ENCODE assay signal across 14 cellular contexts in the genomic region with DNA sequence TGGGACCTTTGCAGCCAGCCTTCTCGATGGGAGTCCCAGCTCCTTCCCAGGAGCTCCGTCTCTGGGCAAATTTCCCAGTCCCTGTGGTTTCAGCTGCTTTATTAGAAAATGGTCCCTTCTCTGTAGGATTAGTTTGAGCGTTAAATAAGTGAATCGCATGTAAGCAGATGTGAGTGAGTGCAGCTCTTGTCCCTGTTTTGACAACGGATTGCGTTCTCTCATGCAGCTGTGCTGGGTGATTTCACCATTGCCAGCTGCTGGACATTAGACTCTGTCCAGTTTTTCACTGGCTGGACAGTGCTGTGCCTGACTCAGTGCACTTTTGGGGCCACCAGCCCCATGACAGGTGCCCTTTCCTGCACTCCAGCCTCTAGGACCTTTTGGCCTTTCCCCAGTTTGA. TPM values are rescaled to one million over a fixed set of nuclear protein-coding genes. Genes with fewer than 3 reads are reported as not detected.
DNase-seq lines count a peak whose midpoint lies in the region; ATAC-seq and TF ChIP-seq lines count a peak whose summit lies in the region.
"Had no signal": no experiment of that assay in that cellular context is flagged by ENCODE, and none has a peak within 500 bp of the region (broad histone marks: within the 10 kb centered on the region; RNA-seq: fewer than 3 reads in every experiment).

No MANE protein-coding gene starts in this region.

- no peaks in the 10 kb centered on the region for H3K9me3 ChIP-seq in ovary
- H3K9me3 ChIP-seq: heart right ventricle, thoracic aorta had no signal

- no peaks in the 10 kb centered on the region for H3K27me3 ChIP-seq in foreskin keratinocyte
- H3K27me3 ChIP-seq in ovary = no peaks in the 10 kb centered on the region
- H3K27me3 ChIP-seq: heart right ventricle had no signal

- H3K27ac ChIP-seq in foreskin keratinocyte = no peak overlapping the region
- no peak overlapping the region for H3K27ac ChIP-seq in ovary
- H3K27ac ChIP-seq: heart right ventricle, thoracic aorta had no signal

- DNase-seq in AG10803 (ENCODE audit: low read depth) (peak; percentile 40), NCI-H2107 (lab: John Stamatoyannopoulos, UW) (peak; percentile 75), choroid plexus epithelial cell (ENCODE audit: low read depth) (peak; percentile 68), myocyte (ENCODE audit: low read depth) (peak; percentile 81), foreskin keratinocyte (no peak), kidney glomerular epithelial cell (lab: John Stamatoyannopoulos, UW) (no peak), ovary (no peak), AML-193 (lab: John Stamatoyannopoulos, UW) (no peak)
- DNase-seq: activated CD4-positive, alpha-beta T cell treated with anti-CD3 and anti-CD28 coated beads for 36 hours; activated naive CD4-positive, alpha-beta T cell treated with anti-CD3 and anti-CD28 coated beads, Interleukin-2, amount 50 U/mL, for 16 hours; central memory CD4-positive, alpha-beta T cell; heart right ventricle; T-helper 17 cell had no signal

- TF ChIP-seq CTCF in AG10803 (conservative IDR thresholded peaks at IDR 0.05; ENCODE audit: low read length) (no peak), choroid plexus epithelial cell (conservative IDR thresholded peaks at IDR 0.05; ENCODE audit: low read depth, low read length) (no peak), foreskin keratinocyte (conservative IDR thresholded peaks at IDR 0.05) (no peak), ovary (IDR thresholded peaks at IDR 0.05) (no peak)

- ATAC-seq in foreskin keratinocyte = no peak
- ATAC-seq: activated CD4-positive, alpha-beta T cell treated with anti-CD3 and anti-CD28 coated beads for 36 hours; heart right ventricle; T-helper 17 cell had no signal

- H3K4me1 ChIP-seq in foreskin keratinocyte = no peaks in the 10 kb centered on the region
- peaks cover 2% of the 10 kb centered on the region for H3K4me1 ChIP-seq in ovary (ENCODE audit: insufficient read depth)

- no peak for TF ChIP-seq EP300 in ovary (IDR thresholded peaks at IDR 0.05)

- WGBS in ovary, 3 donors = 29 to 46% (median 39%) methylated on average over 6 of the region's 6 CpGs

- no peak overlapping the region for H3K4me3 ChIP-seq in AG10803 (ENCODE audit: low read length)
- H3K4me3 ChIP-seq in choroid plexus epithelial cell (ENCODE audit: low read depth, low read length) = no peak overlapping the region
- no peak overlapping the region for H3K4me3 ChIP-seq in ovary
- H3K4me3 ChIP-seq: heart right ventricle, thoracic aorta had no signal

- TF ChIP-seq POLR2A in ovary (IDR thresholded peaks at IDR 0.05) = no peak

- intact Hi-C loops in ovary (cut with DNase I) = no loop called here

- no peaks in the 10 kb centered on the region for H3K36me3 ChIP-seq in ovary

RNA-seq across cellular contexts. Expression of a gene that starts 11.6 kb away (rescaled TPM):
- 0.67 and 0.73 TPM in 2 replicates for total RNA-seq in myocyte
- polyA plus RNA-seq in myocyte (2012) = 0.59 TPM
- 0.34 and 0.67 TPM in 2 replicates for total RNA-seq in foreskin keratinocyte
- polyA plus RNA-seq in foreskin keratinocyte = 0.44 and 0.70 TPM in 2 replicates
- total RNA-seq in ovary = 10 to 100 TPM in 1 of 7 donors, 1 to 10 TPM in 6; 1.8 to 13.6 (median 2.9) TPM
- 1 to 10 TPM; 1.3 TPM for polyA plus RNA-seq in ovary

RNA-seq across cellular contexts. Expression of a gene that starts 19.3 kb away (rescaled TPM):
- 50.6 and 59.6 TPM in 2 replicates for total RNA-seq in myocyte
- polyA plus RNA-seq in myocyte (2012) = 33.5 TPM
- 61.0 and 66.3 TPM in 2 replicates for total RNA-seq in foreskin keratinocyte
- 59.5 and 66.5 TPM in 2 replicates for polyA plus RNA-seq in foreskin keratinocyte
- 10 to 100 TPM; 44.2 to 61.4 (median 52.2) TPM for total RNA-seq in ovary
- 10 to 100 TPM; 32.3 to 71.6 TPM for polyA plus RNA-seq in ovary

Comparison
In these comparisons a context has a peak if more than half of its experiments do, and no peak if none do; other contexts are left out.
1. DNase-seq: peak in AG10803 (single experiment), NCI-H2107 (single experiment), choroid plexus epithelial cell (single experiment) and myocyte (single experiment); none in foreskin keratinocyte (0 of 2), kidney glomerular epithelial cell (single experiment), ovary (0 of 5) and AML-193 (0 of 2).